8 cellular contexts compared by ENCODE assay signal in genomic region chr19:34145741-34146202, GRCh38. TPM values are rescaled to one million over a fixed set of nuclear protein-coding genes. Genes with fewer than 3 reads are reported as not detected.
DNase-seq lines count a peak whose midpoint lies in the region; ATAC-seq and TF ChIP-seq lines count a peak whose summit lies in the region.

No MANE protein-coding gene starts in this region.

- no peaks in the 10 kb centered on the region for H3K27me3 ChIP-seq in WERI-Rb-1 (ENCODE audit: insufficient read depth, low read depth, severe bottlenecking)

- H3K36me3 ChIP-seq in WERI-Rb-1: no peaks in the 10 kb centered on the region

- peak; percentile 22 for DNase-seq in NK-92 treated with Interleukin-12 subunit alpha and Interleukin-12 subunit beta, amount 100 ng/mL, for 24 hours (lab: John Stamatoyannopoulos, UW)
- no peak for DNase-seq in NK-92 (lab: John Stamatoyannopoulos, UW; ENCODE audit: unreplicated experiment)
- DNase-seq in NCI-H2029 treated with DMSO at 0.1 percent for 48 hours (lab: John Stamatoyannopoulos, UW): peak; percentile 73
- peak; percentile 47 for DNase-seq in WERI-Rb-1
- peak; percentile 51 for DNase-seq in central memory CD4-positive, alpha-beta T cell
- peak; percentile 53 for DNase-seq in left lobe of liver (ENCODE audit: low spot score)
- DNase-seq in stimulated activated CD4-positive, alpha-beta T cell treated with anti-CD3 and anti-CD28 coated beads, TNF-alpha, amount 100 ng/mL, for 24 hours (ENCODE audit: low read depth in 3 of 3): peak; percentile 7 to 41 (median 34)

- no peak overlapping the region for H3K4me3 ChIP-seq in WERI-Rb-1 (ENCODE audit: low read depth, low read length)

- H3K27ac ChIP-seq in WERI-Rb-1: no peak overlapping the region

- H3K9me3 ChIP-seq in WERI-Rb-1 (ENCODE audit: severe bottlenecking): peaks cover 2% of the 10 kb centered on the region

- ATAC-seq in left lobe of liver (peak; percentile 91), GM19324 (IDR thresholded peaks at IDR 0.05; ENCODE audit: low FRiP score, unreplicated experiment) (no peak)

- TF ChIP-seq CTCF in WERI-Rb-1 (IDR thresholded peaks at IDR 0.05; ENCODE audit: low read depth, low read length): peak; percentile 64

RNA-seq across cellular contexts. Expression of gene LSM14A, which starts 26.5 kb away (rescaled TPM):
- total RNA-seq in left lobe of liver: 34.1 TPM
